8 cellular contexts compared by ENCODE assay signal in genomic region chr19:50358483-50359431, GRCh38.
DNase-seq lines count a peak whose midpoint lies in the region; ATAC-seq lines count a peak whose summit lies in the region.

No MANE protein-coding gene starts in this region.

- peak; percentile 92 for DNase-seq in AG20443 (ENCODE audit: low spot score)
- peak; percentile 58 for DNase-seq in activated CD4-positive, CD25-positive, alpha-beta regulatory T cell treated with anti-CD3 and anti-CD28 coated beads, Interleukin-2, amount 50 U/mL, for 16 hours (ENCODE audit: low read depth, low spot score)
- DNase-seq in caudate nucleus (lab: John Stamatoyannopoulos, UW): peak in 46 of 61 donors; percentile 5 to 78 (median 46)
- peak; percentile 69 for DNase-seq in midbrain (lab: John Stamatoyannopoulos, UW)
- peak; percentile 86 for DNase-seq in stimulated activated CD8-positive, alpha-beta memory T cell treated with anti-CD3 and anti-CD28 coated beads, Interleukin-4, amount 100 ng/mL, for 48 hours
- DNase-seq in HUDEP-2 (lab: John Stamatoyannopoulos, UW; ENCODE audit: unreplicated experiment in 76 of 76): no peak

- ATAC-seq in HG03097 (IDR thresholded peaks at IDR 0.05; ENCODE audit: low FRiP score, unreplicated experiment) (peak; percentile 47), HG02840 (IDR thresholded peaks at IDR 0.05; ENCODE audit: low FRiP score, unreplicated experiment) (no peak)

- peak overlapping the region; percentile 88 for H3K27ac ChIP-seq in caudate nucleus (ENCODE audit: low read depth, low read length)

Comparison
In these comparisons a context has a peak if more than half of its experiments do, and no peak if none do; other contexts are left out.
1. DNase-seq: peak in AG20443 (single experiment), activated CD4-positive, CD25-positive, alpha-beta regulatory T cell treated with anti-CD3 and anti-CD28 coated beads, Interleukin-2, amount 50 U/mL, for 16 hours (single experiment), caudate nucleus (46 of 61), midbrain (single experiment) and stimulated activated CD8-positive, alpha-beta memory T cell treated with anti-CD3 and anti-CD28 coated beads, Interleukin-4, amount 100 ng/mL, for 48 hours (single experiment); none in HUDEP-2 (0 of 76).